ENCODE assay signal across 1 cellular context in genomic region chr1:228866498-228866897, GRCh38.
A peak's percentile ranks its signal among the peaks of the same experiment; 100 is the strongest.
TF ChIP-seq lines count a peak whose summit lies in the region.

No MANE protein-coding gene starts in this region.

TF ChIP-seq in HepG2, 621 proteins besides CTCF, POLR2A, EP300 and RAD21 (continued from another document):
- TF ChIP-seq ZNF639 (CRISPR knock-in tag; conservative IDR thresholded peaks at IDR 0.05) (no peak), CCAR2 (optimal IDR thresholded peaks at IDR 0.05; ENCODE audit: low read depth, low read length) (no peak), YEATS4 (CRISPR knock-in tag; IDR thresholded peaks at IDR 0.05; ENCODE audit: borderline replicate concordance) (peak; percentile 38; the same call in 1 of the 2 replicates), ZSCAN5A (CRISPR knock-in tag; IDR thresholded peaks at IDR 0.05; ENCODE audit: borderline replicate concordance) (0 out of 2 replicates have a peak, but pooled peaks have one; percentile 20), ZNF513 (CRISPR knock-in tag; conservative IDR thresholded peaks at IDR 0.05) (no peak), ZKSCAN1 (IDR thresholded peaks at IDR 0.05; ENCODE audit: low read length) (no peak), DNMT3B (CRISPR knock-in tag; conservative IDR thresholded peaks at IDR 0.05) (no peak), FOXO1 (CRISPR knock-in tag; IDR thresholded peaks at IDR 0.05) (peak; percentile 53; the same call in 1 of the 2 replicates), MEF2D (CRISPR knock-in tag; IDR thresholded peaks at IDR 0.05) (no peak), ZFP91 (CRISPR knock-in tag; IDR thresholded peaks at IDR 0.05; ENCODE audit: borderline replicate concordance) (peak; percentile 48; the same call in 1 of the 2 replicates), SNAPC5 (CRISPR knock-in tag; IDR thresholded peaks at IDR 0.05; ENCODE audit: borderline replicate concordance) (no peak), NR2F2 (IDR thresholded peaks at IDR 0.05; ENCODE audit: borderline replicate concordance, low read depth) (peak; percentile 39; the same call in 1 of the 2 replicates), REPIN1 (CRISPR knock-in tag; IDR thresholded peaks at IDR 0.05; ENCODE audit: borderline replicate concordance, low read depth) (no peak), TFDP1 (CRISPR knock-in tag; IDR thresholded peaks at IDR 0.05; ENCODE audit: borderline replicate concordance) (peak; percentile 26; the same call in 1 of the 2 replicates), MED1 (CRISPR knock-in tag; IDR thresholded peaks at IDR 0.05) (peak; percentile 70), HOXA9 (CRISPR knock-in tag; IDR thresholded peaks at IDR 0.05; ENCODE audit: borderline replicate concordance) (no peak), GATAD2A (CRISPR knock-in tag; IDR thresholded peaks at IDR 0.05) (peak; percentile 32; the same call in 1 of the 2 replicates), BRCA1 (CRISPR knock-in tag; IDR thresholded peaks at IDR 0.05) (0 out of 2 replicates have a peak, but pooled peaks have one; percentile 17), JARID2 (CRISPR knock-in tag; IDR thresholded peaks at IDR 0.05; ENCODE audit: insufficient replicate concordance) (no peak), KLF16 (CRISPR knock-in tag; IDR thresholded peaks at IDR 0.05) (0 out of 4 replicates have a peak, but pooled peaks of 1 of the 2 experiments have one; percentile 26), MYPOP (CRISPR knock-in tag; IDR thresholded peaks at IDR 0.05) (no peak), ZNF546 (CRISPR knock-in tag; conservative IDR thresholded peaks at IDR 0.05) (no peak), NCOA2 (CRISPR knock-in tag; IDR thresholded peaks at IDR 0.05) (no peak), ZSCAN30 (CRISPR knock-in tag; IDR thresholded peaks at IDR 0.05) (no peak), ZBTB34 (CRISPR knock-in tag; IDR thresholded peaks at IDR 0.05) (0 out of 2 replicates have a peak, but pooled peaks have one; percentile 26), HNF4A (CRISPR knock-in tag; IDR thresholded peaks at IDR 0.05) (peak; percentile 77), ZNF687 (CRISPR knock-in tag; IDR thresholded peaks at IDR 0.05) (peak; percentile 82), ZNF292 (CRISPR knock-in tag; IDR thresholded peaks at IDR 0.05; ENCODE audit: borderline replicate concordance, low read depth) (peak; percentile 69), RXRA (CRISPR knock-in tag; IDR thresholded peaks at IDR 0.05) (peak; percentile 53; the same call in 1 of the 2 replicates), ZNF24 (IDR thresholded peaks at IDR 0.05) (no peak), PHF21A (CRISPR knock-in tag; IDR thresholded peaks at IDR 0.05) (peak; percentile 73), NFAT5 (CRISPR knock-in tag; IDR thresholded peaks at IDR 0.05) (no peak), ZMAT5 (CRISPR knock-in tag; IDR thresholded peaks at IDR 0.05; ENCODE audit: borderline replicate concordance, low read depth) (no peak), ZBTB38 (CRISPR knock-in tag; IDR thresholded peaks at IDR 0.05) (peak; percentile 57; the same call in 1 of the 2 replicates), RORA (CRISPR knock-in tag; IDR thresholded peaks at IDR 0.05) (no peak), GLMP (CRISPR knock-in tag; IDR thresholded peaks at IDR 0.05; ENCODE audit: borderline replicate concordance) (no peak), ETV6 (CRISPR knock-in tag; conservative IDR thresholded peaks at IDR 0.05) (no peak)
